ENCODE assay signal across 8 cellular contexts in the genomic region with DNA sequence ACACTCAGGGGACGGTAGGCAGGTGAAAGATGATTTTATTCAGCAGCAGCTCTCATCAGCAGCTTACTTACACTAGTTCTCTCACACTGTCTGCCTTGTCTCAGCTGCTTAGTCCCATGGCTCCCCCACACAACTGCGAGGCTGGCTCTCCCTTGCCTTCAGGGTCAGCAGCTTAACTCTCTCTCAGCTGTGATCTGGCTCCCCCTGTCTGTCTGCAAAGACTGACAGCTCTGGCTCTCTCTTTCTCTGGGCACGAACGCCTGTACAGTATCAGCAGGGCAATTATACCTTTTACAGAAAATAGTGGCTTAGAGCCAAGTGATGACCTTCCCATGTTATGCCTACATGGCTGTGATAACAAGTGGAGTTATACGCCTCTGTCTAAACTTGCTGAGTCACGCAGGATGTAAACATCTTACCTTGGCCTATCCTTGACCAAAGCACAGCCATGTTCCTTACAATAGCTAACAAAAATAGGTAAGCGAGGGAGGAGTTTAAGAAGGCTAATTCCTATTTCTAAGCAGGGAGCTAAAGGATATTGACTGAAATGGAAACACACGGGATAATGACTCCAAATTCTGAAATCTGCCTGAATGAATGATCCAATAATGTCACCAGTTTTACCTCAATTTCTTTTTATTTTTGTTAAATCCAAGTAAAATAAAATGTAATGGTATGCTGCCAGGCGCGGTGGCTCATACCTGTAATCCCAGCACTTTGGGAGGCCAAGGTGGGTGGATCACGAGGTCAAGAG. TPM values are rescaled to one million over a fixed set of nuclear protein-coding genes. Genes with fewer than 3 reads are reported as not detected.
DNase-seq lines count a peak whose midpoint lies in the region; ATAC-seq lines count a peak whose summit lies in the region.

No MANE protein-coding gene starts in this region.

- DNase-seq in LHCN-M2 (ENCODE audit: low read depth) = peak; percentile 29
- no peak for DNase-seq in T-helper 17 cell
- peak; percentile 55 for DNase-seq in foreskin melanocyte
- no peak for DNase-seq in NCI-H128 (lab: John Stamatoyannopoulos, UW; ENCODE audit: unreplicated experiment)
- no peak for DNase-seq in effector CD4-positive, alpha-beta T cell
- DNase-seq in GDM1 (lab: John Stamatoyannopoulos, UW) = no peak

- peak overlapping the region in 1 of 3 donors; percentile 41 for H3K4me3 ChIP-seq in skeletal muscle tissue (ENCODE audit: low read length in 3 of 3)

- peaks cover 13% of the 10 kb centered on the region for H3K4me1 Mint-ChIP-seq in T-helper 17 cell

- peak overlapping the region; percentile 90; the same call in 1 of the 2 replicates for H3K9ac ChIP-seq in ES-I3 (ENCODE audit: low read depth, low read length)
- peak overlapping the region in 1 of 3 donors; percentile 93 for H3K9ac ChIP-seq in skeletal muscle tissue (ENCODE audit: low read depth in 1 of 3, low read length in 3 of 3)

- no peak for ATAC-seq in T-helper 17 cell

- peaks cover under 1% of the 10 kb centered on the region for H3K36me3 ChIP-seq in ES-I3 (ENCODE audit: insufficient read depth, low read length)
- H3K36me3 ChIP-seq in skeletal muscle tissue (ENCODE audit: control insufficient read depth in 3 of 3, insufficient read depth in 3 of 3, low read length in 3 of 3) = peaks cover 9 to 14% (median 10%) of the 10 kb centered on the region in 3 donors

- H3K4me1 ChIP-seq in ES-I3 (ENCODE audit: insufficient read depth, low read length) = peaks cover 26% of the 10 kb centered on the region
- H3K4me1 ChIP-seq in skeletal muscle tissue (ENCODE audit: control insufficient read depth in 3 of 3, insufficient read depth in 3 of 3, low read length in 3 of 3) = peaks cover 18 to 28% (median 19%) of the 10 kb centered on the region in 3 donors

- H3K27me3 ChIP-seq in skeletal muscle tissue (ENCODE audit: control insufficient read depth in 3 of 3, insufficient read depth in 3 of 3, low read length in 3 of 3) = no peaks in the 10 kb centered on the region

- peak overlapping the region; percentile 83 for H3K27ac ChIP-seq in skeletal muscle tissue (ENCODE audit: low read depth, low read length)

- H3K36me3 Mint-ChIP-seq in T-helper 17 cell (ENCODE audit: low read depth) = no peaks in the 10 kb centered on the region

- no peak overlapping the region for H3K27ac Mint-ChIP-seq in T-helper 17 cell

- no peaks in the 10 kb centered on the region for H3K27me3 Mint-ChIP-seq in T-helper 17 cell

- peak overlapping the region; percentile 39 for H3K4me3 Mint-ChIP-seq in T-helper 17 cell

- H3K9me3 ChIP-seq in ES-I3 (ENCODE audit: control insufficient read depth, insufficient read depth, low read length) (no peaks in the 10 kb centered on the region), T-helper 17 cell (ENCODE audit: control insufficient read depth, low read length, poor library complexity, severe bottlenecking) (no peaks in the 10 kb centered on the region), skeletal muscle tissue (ENCODE audit: control insufficient read depth in 3 of 3, low read length in 3 of 3) (no peaks in the 10 kb centered on the region)

RNA-seq across cellular contexts. Expression of a gene that starts 1.1 kb away (rescaled TPM):
- total RNA-seq in LHCN-M2 (2014; rRNA removed) = 100 and 116 TPM in 2 replicates
- polyA plus RNA-seq in LHCN-M2 (2012) = 116 TPM
- 10 to 100 TPM; 27.0 to 30.8 TPM for total RNA-seq in T-helper 17 cell
- total RNA-seq in skeletal muscle tissue = 111 TPM

RNA-seq across cellular contexts. Expression of a gene that starts 39.7 kb away (rescaled TPM):
- total RNA-seq in LHCN-M2 (2014; rRNA removed) (156 and 172 TPM in 2 replicates), T-helper 17 cell (10 to 100 TPM; 37.9 to 43.3 TPM), skeletal muscle tissue (36.5 TPM)
- polyA plus RNA-seq in LHCN-M2 (2012) = 32.8 TPM

RNA-seq across cellular contexts. Expression of a gene that starts 40.0 kb away (rescaled TPM):
- total RNA-seq in LHCN-M2 (2014; rRNA removed) (28.8 and 31.4 TPM in 2 replicates), T-helper 17 cell (10 to 100 TPM; 10.0 to 13.0 TPM), skeletal muscle tissue (26.1 TPM)
- polyA plus RNA-seq in LHCN-M2 (2012) = 13.8 TPM

RNA-seq across cellular contexts. Expression of a gene that starts 43.9 kb away (rescaled TPM):
- total RNA-seq in LHCN-M2 (2014; rRNA removed) (21.7 and 24.0 TPM in 2 replicates), T-helper 17 cell (1 to 10 TPM; 8.2 to 8.7 TPM), skeletal muscle tissue (14.1 TPM)
- 6.7 TPM for polyA plus RNA-seq in LHCN-M2 (2012)

RNA-seq across cellular contexts. Expression of a gene that starts 44.1 kb away (rescaled TPM):
- total RNA-seq in LHCN-M2 (2014; rRNA removed) (59.5 and 68.8 TPM in 2 replicates), T-helper 17 cell (10 to 100 TPM; 44.5 to 65.0 TPM), skeletal muscle tissue (25.6 TPM)
- 47.2 TPM for polyA plus RNA-seq in LHCN-M2 (2012)

Comparison
In these comparisons a context has a peak if more than half of its experiments do, and no peak if none do; other contexts are left out.
1. DNase-seq: peak in LHCN-M2 (single experiment) and foreskin melanocyte (single experiment); none in T-helper 17 cell (0 of 3), NCI-H128 (single experiment), effector CD4-positive, alpha-beta T cell (single experiment) and GDM1 (single experiment).